In genomic region chr6:140744648-140745320, GRCh38 we compare ENCODE assay signal across 8 cellular contexts.
DNase-seq lines count a peak whose midpoint lies in the region; ATAC-seq and TF ChIP-seq lines count a peak whose summit lies in the region.

No MANE protein-coding gene starts in this region.

- peaks cover 0 to 30% (median 13%) of the 10 kb centered on the region in 8 donors for H3K9me3 Mint-ChIP-seq in CD4-positive, alpha-beta memory T cell

- BruUV-seq in PC-3 (replicated peaks; lab: Mats Ljungman, UMichigan) = no TSS peak

- no peaks in the 10 kb centered on the region for H3K36me3 Mint-ChIP-seq in CD4-positive, alpha-beta memory T cell

- H3K4me2 ChIP-seq in PC-3 (ENCODE audit: low read length) = no peak overlapping the region

- H3K4me1 Mint-ChIP-seq in CD4-positive, alpha-beta memory T cell = no peaks in the 10 kb centered on the region

- H3K27me3 Mint-ChIP-seq in CD4-positive, alpha-beta memory T cell = no peaks in the 10 kb centered on the region

- CTCF ChIA-PET in PC-3 (lab: Charles Lee) = no interaction called here
- CTCF ChIA-PET in CD4-positive, alpha-beta memory T cell (lab: Charles Lee; ENCODE audit: partially characterized antibody) = no interaction called here

- H3K27ac ChIP-seq in PC-3 (ENCODE audit: low read length) = peak overlapping the region; percentile 83
- H3K27ac ChIP-seq in CD4-positive, alpha-beta memory T cell (ENCODE audit: low read depth, low read length) = no peak overlapping the region
- no peak overlapping the region for H3K27ac ChIP-seq in esophagus squamous epithelium

- no peaks in the 10 kb centered on the region for H4K20me1 ChIP-seq in PC-3 (ENCODE audit: low read length)

- POLR2A ChIA-PET in PC-3 (lab: Charles Lee; ENCODE audit: unreplicated experiment) = no interaction called here
- POLR2A ChIA-PET in CD4-positive, alpha-beta memory T cell (lab: Charles Lee; ENCODE audit: partially characterized antibody) = no interaction called here

- no peak overlapping the region for H3K27ac Mint-ChIP-seq in CD4-positive, alpha-beta memory T cell

- H3K27me3 ChIP-seq in PC-3 (ENCODE audit: low read length) (no peaks in the 10 kb centered on the region), kidney epithelial cell (ENCODE audit: control insufficient read depth, insufficient read depth, low read length) (no peaks in the 10 kb centered on the region), esophagus squamous epithelium (no peaks in the 10 kb centered on the region)
- no peaks in the 10 kb centered on the region for H3K27me3 ChIP-seq in CD4-positive, alpha-beta memory T cell (ENCODE audit: insufficient read depth, low read length)

- no peaks in the 10 kb centered on the region for H3K9me2 ChIP-seq in PC-3 (replicated peaks; ENCODE audit: low read length)

- H3K9ac ChIP-seq in PC-3 (ENCODE audit: low read length) = no peak overlapping the region

- peak; percentile 90 for ATAC-seq in GM18861 (IDR thresholded peaks at IDR 0.05; ENCODE audit: unreplicated experiment)
- ATAC-seq in HG02763 (IDR thresholded peaks at IDR 0.05; ENCODE audit: unreplicated experiment) = peak; percentile 76
- peak; percentile 65 for ATAC-seq in PC-3

- no peaks in the 10 kb centered on the region for H3K9me3 ChIP-seq in PC-3 (ENCODE audit: low read length)
- H3K9me3 ChIP-seq in CD4-positive, alpha-beta memory T cell (ENCODE audit: control insufficient read depth in 1 of 2, low read length in 2 of 2) = no peaks in the 10 kb centered on the region
- H3K9me3 ChIP-seq in esophagus squamous epithelium = peaks cover 0 to 5% (median 5%) of the 10 kb centered on the region in 3 donors

- H3K4me3 Mint-ChIP-seq in CD4-positive, alpha-beta memory T cell = no peak overlapping the region

- no peak for TF ChIP-seq POLR2A in esophagus squamous epithelium (IDR thresholded peaks at IDR 0.05)

- no peak overlapping the region for H2AFZ ChIP-seq in PC-3 (ENCODE audit: low read length)

- TF ChIP-seq CTCF in PC-3 (conservative IDR thresholded peaks at IDR 0.05; ENCODE audit: low read depth, low read length) (no peak), kidney epithelial cell (IDR thresholded peaks at IDR 0.05; ENCODE audit: insufficient read depth, low read length, poor library complexity, severe bottlenecking) (no peak), esophagus squamous epithelium (IDR thresholded peaks at IDR 0.05) (no peak)

- H3K36me3 ChIP-seq in PC-3 (ENCODE audit: low read depth, low read length) = no peaks in the 10 kb centered on the region
- H3K36me3 ChIP-seq in kidney epithelial cell (ENCODE audit: control insufficient read depth, insufficient read depth, low read length) = no peaks in the 10 kb centered on the region
- H3K36me3 ChIP-seq in CD4-positive, alpha-beta memory T cell (ENCODE audit: insufficient read depth, low read length) = no peaks in the 10 kb centered on the region
- H3K36me3 ChIP-seq in esophagus squamous epithelium = no peaks in the 10 kb centered on the region

- intact Hi-C loops in PC-3 (cut with micrococcal nuclease) = no loop called here
- intact Hi-C loops in CD4-positive, alpha-beta memory T cell (cut with micrococcal nuclease) = no loop called here
- intact Hi-C loops in esophagus squamous epithelium (cut with DNase I) = no loop called here

- no peaks in the 10 kb centered on the region for H3K79me2 ChIP-seq in PC-3 (ENCODE audit: low read length)

- DNase-seq in PC-3 (peak; percentile 67), kidney epithelial cell (ENCODE audit: low read depth) (peak; percentile 19), esophagus squamous epithelium (lab: John Stamatoyannopoulos, UW) (no peak)
- no peak for DNase-seq in CD4-positive, alpha-beta memory T cell
- DNase-seq in effector CD4-positive, alpha-beta T cell = no peak
- DNase-seq in activated CD8-positive, alpha-beta memory T cell treated with anti-CD3 and anti-CD28 coated beads for 24 hours = no peak

- H3K4me3 ChIP-seq in PC-3 (ENCODE audit: low read length) = no peak overlapping the region
- H3K4me3 ChIP-seq in kidney epithelial cell (ENCODE audit: low read depth, low read length) = no peak overlapping the region
- H3K4me3 ChIP-seq in CD4-positive, alpha-beta memory T cell (ENCODE audit: low read length in 2 of 2) = no peak overlapping the region
- no peak overlapping the region for H3K4me3 ChIP-seq in esophagus squamous epithelium

- WGBS in esophagus squamous epithelium, 2 donors = 51 to 57% methylated on average over 2 of the region's 2 CpGs

- no peaks in the 10 kb centered on the region for H3F3A ChIP-seq in PC-3 (ENCODE audit: low read length, unreplicated experiment)

- H3K4me1 ChIP-seq in PC-3 (ENCODE audit: insufficient read depth, low read length) = peaks cover 10% of the 10 kb centered on the region; the same call in 1 of the 2 replicates
- no peaks in the 10 kb centered on the region for H3K4me1 ChIP-seq in CD4-positive, alpha-beta memory T cell (ENCODE audit: insufficient read depth, low read length)
- H3K4me1 ChIP-seq in esophagus squamous epithelium = peaks cover 0 to 7% (median 0%) of the 10 kb centered on the region in 3 donors

Comparison
In these comparisons a context has a peak if more than half of its experiments do, and no peak if none do; other contexts are left out.
1. DNase-seq: peak in PC-3 (single experiment) and kidney epithelial cell (single experiment); none in CD4-positive, alpha-beta memory T cell (0 of 5), esophagus squamous epithelium (single experiment), effector CD4-positive, alpha-beta T cell (single experiment) and activated CD8-positive, alpha-beta memory T cell treated with anti-CD3 and anti-CD28 coated beads for 24 hours (single experiment).
2. Peak in every context shown above with its lines, with median percentiles within 50 percentile points of each other: ATAC-seq.